Comparison of ENCODE assay signal across 8 cellular contexts in the genomic region with DNA sequence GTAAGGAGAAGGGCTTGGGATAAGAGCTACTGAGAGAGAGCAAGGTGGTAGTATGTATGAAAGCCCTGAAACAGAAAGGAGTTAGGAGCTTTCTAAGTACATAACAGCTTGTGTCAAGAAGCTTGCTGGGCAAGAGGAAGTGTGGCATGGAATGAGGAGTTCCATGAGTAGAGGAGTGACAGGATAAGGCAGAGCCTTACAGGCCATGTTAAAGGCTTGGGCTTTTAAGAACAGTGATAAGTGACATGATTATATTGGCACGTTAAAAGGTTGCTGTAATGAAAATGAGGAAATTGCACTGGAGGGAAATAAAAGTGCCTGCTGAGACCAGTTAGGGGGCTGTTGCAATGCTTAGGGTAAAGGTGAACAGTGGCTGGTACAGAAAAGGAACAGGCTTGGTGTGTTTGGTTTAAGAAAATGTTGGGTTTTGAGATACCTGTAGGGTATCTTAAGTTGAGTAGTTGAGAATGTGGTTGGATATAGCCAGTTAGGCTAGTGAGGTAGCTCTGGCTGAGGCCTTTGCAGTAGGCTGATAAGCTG. TPM values are rescaled to one million over a fixed set of nuclear protein-coding genes. Genes with fewer than 3 reads are reported as not detected.
A peak's percentile ranks its signal among the peaks of the same experiment; 100 is the strongest.
DNase-seq lines count a peak whose midpoint lies in the region; ATAC-seq and TF ChIP-seq lines count a peak whose summit lies in the region.

No MANE protein-coding gene starts in this region.

- H3K9ac ChIP-seq in endodermal cell (ENCODE audit: extremely low read depth, low read length, poor library complexity, severe bottlenecking) (no peak overlapping the region), neural cell (ENCODE audit: low read length) (no peak overlapping the region)

- no peak overlapping the region for H3K4me3 ChIP-seq in endodermal cell (ENCODE audit: low read length)
- no peak overlapping the region for H3K4me3 ChIP-seq in neural cell (ENCODE audit: low read length)
- no peak overlapping the region for H3K4me3 ChIP-seq in esophagus muscularis mucosa

- H3K9me3 Mint-ChIP-seq in IgD-negative memory B cell (no peaks in the 10 kb centered on the region), endodermal cell (no peaks in the 10 kb centered on the region)

- ATAC-seq in GM18498 (IDR thresholded peaks at IDR 0.05; ENCODE audit: unreplicated experiment) (peak; percentile 57), HG03439 (IDR thresholded peaks at IDR 0.05; ENCODE audit: unreplicated experiment) (no peak)

- H3K4me1 Mint-ChIP-seq in IgD-negative memory B cell (peaks cover 52 to 63% (median 60%) of the 10 kb centered on the region in 3 donors), endodermal cell (peaks cover 44% of the 10 kb centered on the region)

- no peaks in the 10 kb centered on the region for H3K27me3 Mint-ChIP-seq in IgD-negative memory B cell
- no peaks in the 10 kb centered on the region for H3K27me3 Mint-ChIP-seq in endodermal cell (ENCODE audit: insufficient read depth)

- TF ChIP-seq POLR2A in esophagus muscularis mucosa (IDR thresholded peaks at IDR 0.05; ENCODE audit: low read depth) = no peak

- H3K27me3 ChIP-seq in endodermal cell (ENCODE audit: control insufficient read depth, insufficient read depth, low read length, poor library complexity, severe bottlenecking) (no peaks in the 10 kb centered on the region), neural cell (ENCODE audit: insufficient read depth, low read depth, low read length) (no peaks in the 10 kb centered on the region), esophagus muscularis mucosa (no peaks in the 10 kb centered on the region)

- H3K9me2 ChIP-seq in neural cell (ENCODE audit: insufficient read depth, low read length) = no peaks in the 10 kb centered on the region

- intact Hi-C loops in esophagus muscularis mucosa (cut with DNase I) = no loop called here

- peak overlapping the region in 2 of 4 donors; percentile 1 to 15 for H3K4me3 Mint-ChIP-seq in IgD-negative memory B cell
- H3K4me3 Mint-ChIP-seq in endodermal cell = no peak overlapping the region

- H3K36me3 Mint-ChIP-seq in IgD-negative memory B cell = peaks cover 2% of the 10 kb centered on the region
- no peaks in the 10 kb centered on the region for H3K36me3 Mint-ChIP-seq in endodermal cell (ENCODE audit: low read depth)

- no peak overlapping the region for H3K4me2 ChIP-seq in neural cell (ENCODE audit: low read length)

- no peak for TF ChIP-seq RAD21 in neural cell (conservative IDR thresholded peaks at IDR 0.05)

- H3K27ac Mint-ChIP-seq in IgD-negative memory B cell (peak overlapping the region in 2 of 3 donors; percentile 4 to 10), endodermal cell (peak overlapping the region; percentile 65)

- TF ChIP-seq EP300 in neural cell (conservative IDR thresholded peaks at IDR 0.05; ENCODE audit: poor library complexity, severe bottlenecking) (no peak), esophagus muscularis mucosa (IDR thresholded peaks at IDR 0.05) (no peak)

- H4K20me1 ChIP-seq in neural cell (ENCODE audit: insufficient read depth) = no peaks in the 10 kb centered on the region

- DNase-seq in endodermal cell (no peak), NCI-H146 treated with DMSO at 0.1 percent for 48 hours (lab: John Stamatoyannopoulos, UW; ENCODE audit: unreplicated experiment) (no peak), esophagus muscularis mucosa (ENCODE audit: extremely low spot score) (no peak)
- no peak for DNase-seq in stimulated activated CD4-positive, alpha-beta T cell treated with anti-CD3 and anti-CD28 coated beads, Interleukin-1b, Interleukin-23, amount 100 ng/mL, for 48 hours

- H3K36me3 ChIP-seq in endodermal cell (ENCODE audit: control insufficient read depth, insufficient read depth, low read length) (no peaks in the 10 kb centered on the region), neural cell (ENCODE audit: insufficient read depth, low read length) (no peaks in the 10 kb centered on the region), esophagus muscularis mucosa (no peaks in the 10 kb centered on the region)

- peaks cover 12% of the 10 kb centered on the region for H3K4me1 ChIP-seq in endodermal cell (ENCODE audit: control insufficient read depth, insufficient read depth, low read length)
- H3K4me1 ChIP-seq in esophagus muscularis mucosa = peaks cover 67 to 81% (median 71%) of the 10 kb centered on the region in 4 donors

- H3K27ac ChIP-seq in endodermal cell (ENCODE audit: low read depth, low read length) = no peak overlapping the region
- H3K27ac ChIP-seq in neural cell (ENCODE audit: low read length) = peak overlapping the region; percentile 12
- no peak overlapping the region for H3K27ac ChIP-seq in esophagus muscularis mucosa (replicated peaks in 1 of 4)

- H3K79me2 ChIP-seq in neural cell (replicated peaks; ENCODE audit: insufficient read depth, low read length) = peaks cover 9% of the 10 kb centered on the region

- no peak overlapping the region for H2AFZ ChIP-seq in neural cell (ENCODE audit: low read depth, low read length)

- no peaks in the 10 kb centered on the region for H3F3A ChIP-seq in neural cell (ENCODE audit: insufficient read depth, low read length, poor library complexity, severe bottlenecking)

- 81 to 100% methylated on average over 1 of the region's 1 CpG for WGBS in endodermal cell (ENCODE audit: insufficient coverage in 1 of 2, insufficient read length in 1 of 2), 2 experiments
- 33% methylated on average over 1 of the region's 1 CpG for WGBS in esophagus muscularis mucosa

- H3K9me3 ChIP-seq in endodermal cell (ENCODE audit: control insufficient read depth, low read length) (no peaks in the 10 kb centered on the region), neural cell (ENCODE audit: low read length) (no peaks in the 10 kb centered on the region), esophagus muscularis mucosa (no peaks in the 10 kb centered on the region)

- TF ChIP-seq CTCF in endodermal cell (conservative IDR thresholded peaks at IDR 0.05) = no peak
- TF ChIP-seq CTCF in neural cell (IDR thresholded peaks at IDR 0.05; ENCODE audit: poor library complexity, severe bottlenecking) = no peak
- no peak for TF ChIP-seq CTCF in esophagus muscularis mucosa (IDR thresholded peaks at IDR 0.05)

TF ChIP-seq in neural cell, 6 proteins besides CTCF, POLR2A, EP300 and RAD21:
- TF ChIP-seq EZH2 (IDR thresholded peaks at IDR 0.05; ENCODE audit: borderline replicate concordance, insufficient read depth, low read length, poor library complexity, severe bottlenecking) (no peak), MXI1 (conservative IDR thresholded peaks at IDR 0.05; ENCODE audit: poor library complexity, severe bottlenecking) (no peak), POLR2AphosphoS5 (IDR thresholded peaks at IDR 0.05) (peak; percentile 38)

RNA-seq across cellular contexts. Expression of a gene that starts 49.0 kb away (rescaled TPM):
- polyA plus RNA-seq in IgD-negative memory B cell = 53.9 TPM
- 10 to 100 TPM; 23.5 to 28.6 TPM for total RNA-seq in endodermal cell
- 26.4 TPM for polyA plus RNA-seq in endodermal cell (2013, experiment 1 of 2)
- polyA plus RNA-seq in endodermal cell (2013, experiment 2 of 2) = 27.9 TPM
- polyA plus RNA-seq in neural cell = 29.0 and 32.2 TPM in 2 replicates
- 55.8 and 88.7 TPM in 2 replicates for polyA minus RNA-seq in neural cell
- 10 to 100 TPM; 63.1 to 76.7 (median 73.3) TPM for total RNA-seq in esophagus muscularis mucosa
